ENCODE assay signal across 24 cellular contexts in genomic region chr5:15555176-15555575, GRCh38. TPM values are rescaled to one million over a fixed set of nuclear protein-coding genes. Genes with fewer than 3 reads are reported as not detected.
"Had no signal": no experiment of that assay in that cellular context is flagged by ENCODE, and none has a peak within 500 bp of the region (broad histone marks: within the 10 kb centered on the region; RNA-seq: fewer than 3 reads in every experiment).

No MANE protein-coding gene starts in this region.

- H3K36me3 ChIP-seq: gastroesophageal sphincter, transverse colon had no signal

- H3K27ac Mint-ChIP-seq: activated CD4-positive, alpha-beta memory T cell treated with anti-CD3 and anti-CD28 coated beads for 36 hours; activated CD4-positive, alpha-beta T cell treated with anti-CD3 and anti-CD28 coated beads, Interleukin-2, amount 10 ng/mL, durations not matched to agents 24 days and 14 days; activated naive CD4-positive, alpha-beta T cell treated with anti-CD3 and anti-CD28 coated beads, Interleukin-2, amount 50 U/mL, for 24 hours; activated naive CD8-positive, alpha-beta T cell treated with anti-CD3 and anti-CD28 coated beads, Interleukin-2, amount 50 U/mL, for 24 hours; activated T-cell treated with anti-CD3 and anti-CD28 coated beads, Interleukin-2, amount 50 U/mL, for 24 hours; activated T-helper 17 cell treated with anti-CD3 and anti-CD28 coated beads, Interleukin-2, amount 50 U/mL, for 72 hours; immature natural killer cell; naive thymus-derived CD8-positive, alpha-beta T cell had no signal

- H3K4me1 ChIP-seq: transverse colon had no signal

- H3K4me1 Mint-ChIP-seq: activated CD4-positive, alpha-beta T cell treated with anti-CD3 and anti-CD28 coated beads, Interleukin-2, amount 10 ng/mL, durations not matched to agents 24 days and 14 days; activated naive CD4-positive, alpha-beta T cell treated with anti-CD3 and anti-CD28 coated beads, Interleukin-2, amount 50 U/mL, for 24 hours; activated naive CD8-positive, alpha-beta T cell treated with anti-CD3 and anti-CD28 coated beads, Interleukin-2, amount 50 U/mL, for 24 hours; activated T-helper 17 cell treated with anti-CD3 and anti-CD28 coated beads, Interleukin-2, amount 50 U/mL, for 72 hours; immature natural killer cell; naive thymus-derived CD8-positive, alpha-beta T cell had no signal

- DNase-seq: activated CD4-positive, alpha-beta memory T cell treated with anti-CD3 and anti-CD28 coated beads for 36 hours; activated CD4-positive, alpha-beta T cell treated with anti-CD3 and anti-CD28 coated beads, Interleukin-2, amount 10 ng/mL, durations not matched to agents 24 days and 14 days; activated CD8-positive, alpha-beta memory T cell treated with anti-CD3 and anti-CD28 coated beads, Interleukin-2, amount 50 U/mL, for 4 hours; activated naive CD8-positive, alpha-beta T cell treated with anti-CD3 and anti-CD28 coated beads, Interleukin-2, amount 50 U/mL, for 24 hours; activated T-cell treated with anti-CD3 and anti-CD28 coated beads, Interleukin-2, amount 50 U/mL, for 24 hours; amygdala; caudate nucleus; hippocampal formation; immature natural killer cell; kidney; left colon; naive thymus-derived CD8-positive, alpha-beta T cell; posterior cingulate gyrus; right cardiac atrium; stimulated activated CD4-positive, alpha-beta T cell treated with anti-CD3 and anti-CD28 coated beads, Interleukin-4, amount 100 ng/mL, for 1 hour; stimulated activated naive CD8-positive, alpha-beta T cell treated with anti-CD3 and anti-CD28 coated beads, Interleukin-15, Interleukin-2, amounts not matched to agents 100 U/mL and 50 U/mL, for 24 hours; testis; transverse colon had no signal

- H3K27me3 Mint-ChIP-seq: activated CD4-positive, alpha-beta memory T cell treated with anti-CD3 and anti-CD28 coated beads for 36 hours; activated CD4-positive, alpha-beta T cell treated with anti-CD3 and anti-CD28 coated beads, Interleukin-2, amount 10 ng/mL, durations not matched to agents 24 days and 14 days; activated naive CD4-positive, alpha-beta T cell treated with anti-CD3 and anti-CD28 coated beads, Interleukin-2, amount 50 U/mL, for 24 hours; activated naive CD8-positive, alpha-beta T cell treated with anti-CD3 and anti-CD28 coated beads, Interleukin-2, amount 50 U/mL, for 24 hours; activated T-cell treated with anti-CD3 and anti-CD28 coated beads, Interleukin-2, amount 50 U/mL, for 24 hours; activated T-helper 17 cell treated with anti-CD3 and anti-CD28 coated beads, Interleukin-2, amount 50 U/mL, for 72 hours; naive thymus-derived CD8-positive, alpha-beta T cell had no signal

- H3K36me3 Mint-ChIP-seq: activated CD4-positive, alpha-beta memory T cell treated with anti-CD3 and anti-CD28 coated beads for 36 hours; activated naive CD4-positive, alpha-beta T cell treated with anti-CD3 and anti-CD28 coated beads, Interleukin-2, amount 50 U/mL, for 24 hours; naive thymus-derived CD8-positive, alpha-beta T cell had no signal

- ATAC-seq: activated CD4-positive, CD25-positive, alpha-beta regulatory T cell treated with anti-CD3 and anti-CD28 coated beads, Interleukin-2, amount 50 U/mL, for 24 hours; activated naive CD8-positive, alpha-beta T cell treated with anti-CD3 and anti-CD28 coated beads, Interleukin-2, amount 50 U/mL, for 24 hours; activated T-helper 17 cell treated with anti-CD3 and anti-CD28 coated beads, Interleukin-2, amount 50 U/mL, for 72 hours; gastroesophageal sphincter; left colon; naive thymus-derived CD8-positive, alpha-beta T cell; right cardiac atrium; stimulated activated naive CD8-positive, alpha-beta T cell treated with anti-CD3 and anti-CD28 coated beads, Interleukin-15, Interleukin-2, amounts not matched to agents 100 U/mL and 50 U/mL, for 24 hours had no signal

- H3K4me3 ChIP-seq: gastroesophageal sphincter, testis, transverse colon had no signal

- H3K27ac ChIP-seq: gastroesophageal sphincter, testis, transverse colon had no signal

- H3K4me3 Mint-ChIP-seq: activated CD4-positive, alpha-beta memory T cell treated with anti-CD3 and anti-CD28 coated beads for 36 hours; activated CD4-positive, alpha-beta T cell treated with anti-CD3 and anti-CD28 coated beads, Interleukin-2, amount 10 ng/mL, durations not matched to agents 24 days and 14 days; activated naive CD4-positive, alpha-beta T cell treated with anti-CD3 and anti-CD28 coated beads, Interleukin-2, amount 50 U/mL, for 24 hours; activated naive CD8-positive, alpha-beta T cell treated with anti-CD3 and anti-CD28 coated beads, Interleukin-2, amount 50 U/mL, for 24 hours; activated T-cell treated with anti-CD3 and anti-CD28 coated beads, Interleukin-2, amount 50 U/mL, for 24 hours; activated T-helper 17 cell treated with anti-CD3 and anti-CD28 coated beads, Interleukin-2, amount 50 U/mL, for 72 hours; immature natural killer cell; mesothelial cell of epicardium; naive thymus-derived CD8-positive, alpha-beta T cell had no signal

- H3K27me3 ChIP-seq: gastroesophageal sphincter, testis, transverse colon had no signal

- H3K9me3 Mint-ChIP-seq: activated naive CD4-positive, alpha-beta T cell treated with anti-CD3 and anti-CD28 coated beads, Interleukin-2, amount 50 U/mL, for 24 hours had no signal

RNA-seq across cellular contexts. Expression of gene FBXL7, which starts 55.2 kb away (rescaled TPM):
- total RNA-seq: activated CD4-positive, alpha-beta memory T cell treated with anti-CD3 and anti-CD28 coated beads for 36 hours; activated CD4-positive, alpha-beta T cell treated with anti-CD3 and anti-CD28 coated beads, Interleukin-2, amount 10 ng/mL, durations not matched to agents 24 days and 14 days; activated CD8-positive, alpha-beta memory T cell treated with anti-CD3 and anti-CD28 coated beads for 36 hours; activated T-helper 17 cell treated with anti-CD3 and anti-CD28 coated beads, Interleukin-2, amount 50 U/mL, for 72 hours; naive thymus-derived CD8-positive, alpha-beta T cell had no signal
- polyA plus RNA-seq: immature natural killer cell; naive thymus-derived CD8-positive, alpha-beta T cell had no signal
